ENCODE assay signal across 1 cellular context in the genomic region with DNA sequence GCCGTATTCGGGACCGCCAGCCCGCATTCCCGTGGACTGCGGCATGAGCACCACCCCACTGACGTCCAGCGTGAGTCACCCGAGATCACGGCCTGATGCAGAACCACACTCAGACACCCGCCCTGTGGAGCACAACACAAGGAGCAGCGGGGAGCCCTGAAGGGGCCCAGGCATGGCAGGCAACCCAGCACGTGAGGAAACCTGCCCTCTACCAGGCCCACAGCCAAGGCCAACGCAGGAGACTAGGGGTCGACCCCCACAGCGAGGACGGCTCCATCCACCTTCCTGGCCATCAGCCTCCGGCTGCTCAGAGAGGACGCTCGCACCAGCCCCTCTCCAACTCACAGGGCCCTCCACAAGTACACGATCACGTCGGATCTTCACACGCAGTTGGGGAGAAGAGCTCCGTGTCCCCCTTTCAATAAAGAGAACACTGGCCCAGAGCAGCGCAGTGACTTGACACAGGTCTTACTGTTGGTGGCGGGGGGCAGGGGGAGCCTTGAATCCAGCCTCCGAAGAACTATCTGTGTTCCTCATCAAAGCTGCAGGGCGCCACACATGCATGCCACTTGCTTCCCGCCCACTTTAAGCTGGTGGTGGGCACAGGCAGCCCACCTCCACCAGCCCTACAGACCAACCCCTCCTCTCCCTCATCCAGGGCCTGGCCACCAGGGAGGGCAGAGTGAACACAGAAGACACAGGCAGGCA.
TF ChIP-seq lines count a peak whose summit lies in the region.

No MANE protein-coding gene starts in this region.

TF ChIP-seq in IMR-90, 13 proteins besides CTCF, POLR2A, EP300 and RAD21 (continued from another document):
- TF ChIP-seq, protein P1, sequence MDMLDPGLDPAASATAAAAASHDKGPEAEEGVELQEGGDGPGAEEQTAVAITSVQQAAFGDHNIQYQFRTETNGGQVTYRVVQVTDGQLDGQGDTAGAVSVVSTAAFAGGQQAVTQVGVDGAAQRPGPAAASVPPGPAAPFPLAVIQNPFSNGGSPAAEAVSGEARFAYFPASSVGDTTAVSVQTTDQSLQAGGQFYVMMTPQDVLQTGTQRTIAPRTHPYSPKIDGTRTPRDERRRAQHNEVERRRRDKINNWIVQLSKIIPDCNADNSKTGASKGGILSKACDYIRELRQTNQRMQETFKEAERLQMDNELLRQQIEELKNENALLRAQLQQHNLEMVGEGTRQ (IDR thresholded peaks at IDR 0.05; ENCODE audit: low read depth, low read length), result no peak
- TF ChIP-seq CEBPB (IDR thresholded peaks at IDR 0.05; ENCODE audit: low read depth, low read length), result no peak
- no peak for TF ChIP-seq MAFK (IDR thresholded peaks at IDR 0.05; ENCODE audit: low read depth, low read length)
- no peak for TF ChIP-seq CHD1 (IDR thresholded peaks at IDR 0.05; ENCODE audit: low read depth, low read length)
- TF ChIP-seq, protein P2, sequence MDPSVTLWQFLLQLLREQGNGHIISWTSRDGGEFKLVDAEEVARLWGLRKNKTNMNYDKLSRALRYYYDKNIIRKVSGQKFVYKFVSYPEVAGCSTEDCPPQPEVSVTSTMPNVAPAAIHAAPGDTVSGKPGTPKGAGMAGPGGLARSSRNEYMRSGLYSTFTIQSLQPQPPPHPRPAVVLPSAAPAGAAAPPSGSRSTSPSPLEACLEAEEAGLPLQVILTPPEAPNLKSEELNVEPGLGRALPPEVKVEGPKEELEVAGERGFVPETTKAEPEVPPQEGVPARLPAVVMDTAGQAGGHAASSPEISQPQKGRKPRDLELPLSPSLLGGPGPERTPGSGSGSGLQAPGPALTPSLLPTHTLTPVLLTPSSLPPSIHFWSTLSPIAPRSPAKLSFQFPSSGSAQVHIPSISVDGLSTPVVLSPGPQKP (IDR thresholded peaks at IDR 0.05; ENCODE audit: borderline replicate concordance, low read depth, low read length), result no peak
